ENCODE assay signal across 11 cellular contexts in the genomic region with DNA sequence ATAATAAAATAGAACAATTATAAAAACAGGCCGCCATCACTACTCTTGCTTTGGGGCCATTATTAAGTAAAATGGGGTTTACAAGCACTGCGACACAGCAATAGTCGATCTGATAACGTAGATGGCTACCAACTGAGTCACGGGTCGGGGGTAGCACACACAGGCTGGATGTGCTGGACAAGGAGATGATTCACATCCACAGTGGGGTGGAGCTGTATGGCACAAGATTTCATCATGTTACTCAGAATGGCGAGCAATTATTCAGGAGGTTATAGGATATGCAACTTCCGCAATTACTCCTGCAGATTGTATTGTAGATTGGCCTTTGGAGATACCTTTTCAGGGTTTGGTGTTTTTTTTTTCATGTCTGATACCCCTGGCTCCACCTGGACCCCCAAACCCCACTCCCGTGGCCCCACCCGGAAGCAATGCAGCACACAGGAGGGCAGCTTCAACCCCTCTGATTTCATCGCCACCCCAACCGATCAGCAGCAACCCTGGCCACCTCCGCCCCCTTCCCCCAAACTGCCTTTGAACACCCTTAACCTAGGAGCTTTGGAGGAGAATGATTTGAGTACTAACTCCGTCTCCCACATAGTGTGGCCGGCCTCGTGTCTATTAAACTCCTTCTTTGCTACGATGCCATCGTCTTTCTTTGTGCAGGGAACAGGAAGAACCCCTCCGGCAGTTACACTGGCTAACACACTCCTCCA. TPM values are rescaled to one million over a fixed set of nuclear protein-coding genes. Genes with fewer than 3 reads are reported as not detected.
A peak's percentile ranks its signal among the peaks of the same experiment; 100 is the strongest.
DNase-seq lines count a peak whose midpoint lies in the region; ATAC-seq and TF ChIP-seq lines count a peak whose summit lies in the region.
"Had no signal": no experiment of that assay in that cellular context is flagged by ENCODE, and none has a peak within 500 bp of the region (broad histone marks: within the 10 kb centered on the region; RNA-seq: fewer than 3 reads in every experiment).

No MANE protein-coding gene starts in this region.

- H3K27ac Mint-ChIP-seq in type B pancreatic cell: peak overlapping the region; percentile 26
- H3K27ac Mint-ChIP-seq: natural killer cell had no signal

- H3K4me1 ChIP-seq in HCT116 (ENCODE audit: control insufficient read depth in 1 of 2, insufficient read depth in 2 of 2, low read length in 2 of 2): peaks cover 0 to 8% of the 10 kb centered on the region in 2 experiments; a peak in 2 of 4 replicates
- H3K4me1 ChIP-seq in RWPE2 (ENCODE audit: insufficient read depth, poor library complexity, severe bottlenecking): peaks cover 16% of the 10 kb centered on the region

- no peaks in the 10 kb centered on the region for H3K9me2 ChIP-seq in HCT116 (ENCODE audit: insufficient read depth)

- H4K20me1 ChIP-seq in HCT116 (ENCODE audit: insufficient read depth): no peaks in the 10 kb centered on the region

- POLR2A ChIA-PET in HCT116 (lab: Charles Lee): interaction anchor here (0.9 kb wide), 1 partner anchor 10 kb away, joined by 3 read pairs; no protein-coding TSS in a partner anchor

- RAD21 ChIA-PET in HCT116 (lab: Charles Lee; ENCODE audit: low non-redundant PET in 1 of 2, low total read pairs in 2 of 2, uncharacterized antibody in 2 of 2, unreplicated experiment in 2 of 2): interaction anchor here in 1 of 2 experiments (0.8 kb wide), 1 partner anchor 113 kb away, joined by 3 read pairs; no protein-coding TSS in a partner anchor

- peak overlapping the region; percentile 17; the same call in 1 of the 2 replicates for H3K4me2 ChIP-seq in HCT116 (ENCODE audit: low read length)

- H3K4me3 Mint-ChIP-seq in type B pancreatic cell: no peak overlapping the region
- H3K4me3 Mint-ChIP-seq: natural killer cell had no signal

- peak; percentile 61 for DNase-seq in HCT116 (ENCODE audit: low read depth, low spot score)
- peak; percentile 83 for DNase-seq in RWPE2 (ENCODE audit: low spot score)
- DNase-seq in fibroblast of peridontal ligament (ENCODE audit: extremely low read depth): peak; percentile 95
- DNase-seq in type B pancreatic cell (ENCODE audit: extremely low spot score, unreplicated experiment): no peak
- DNase-seq in stimulated activated CD4-positive, alpha-beta T cell treated with anti-CD3 and anti-CD28 coated beads, Interleukin-2, amount 100 ng/mL, for 24 hours: no peak
- DNase-seq in DMS 273 (lab: John Stamatoyannopoulos, UW; ENCODE audit: unreplicated experiment): no peak
- DNase-seq: natural killer cell; stimulated activated CD4-positive, alpha-beta T cell treated with anti-CD3 and anti-CD28 coated beads, Interleukin-1b, Interleukin-23, amount 100 ng/mL, for 48 hours had no signal

- no peak for TF ChIP-seq POLR2A in HCT116 (IDR thresholded peaks at IDR 0.05; ENCODE audit: borderline replicate concordance, extremely low read depth, insufficient read depth, insufficient read length)

- CTCF ChIA-PET in HCT116 (lab: Charles Lee): interaction anchor here (0.6 to 1.4 kb wide), 3 partner anchors 10 to 956 kb away, joined by 3 to 5 read pairs (median 3); no protein-coding TSS in a partner anchor

- H3K27ac ChIP-seq in HCT116 (ENCODE audit: low read depth, low read length): no peak overlapping the region
- H3K27ac ChIP-seq in RWPE2 (ENCODE audit: poor library complexity, severe bottlenecking): peak overlapping the region; percentile 81

- no TSS peak for BruUV-seq in HCT116 (replicated peaks; lab: Mats Ljungman, UMichigan)

- H3K36me3 ChIP-seq in HCT116 (ENCODE audit: control insufficient read depth in 1 of 2, insufficient read depth in 2 of 2, low read length in 2 of 2) (no peaks in the 10 kb centered on the region), RWPE2 (ENCODE audit: low read depth) (no peaks in the 10 kb centered on the region)

- H3K36me3 Mint-ChIP-seq in type B pancreatic cell: no peaks in the 10 kb centered on the region
- H3K36me3 Mint-ChIP-seq: natural killer cell had no signal

- no peak overlapping the region for H2AFZ ChIP-seq in HCT116 (ENCODE audit: low read depth, low read length, poor library complexity, severe bottlenecking)

- H3K79me2 ChIP-seq in HCT116 (ENCODE audit: insufficient read depth, low read length): no peaks in the 10 kb centered on the region

- H3K9me3 Mint-ChIP-seq in type B pancreatic cell: no peaks in the 10 kb centered on the region
- H3K9me3 Mint-ChIP-seq: natural killer cell had no signal

- no peak for TF ChIP-seq RAD21 in HCT116 (IDR thresholded peaks at IDR 0.05; ENCODE audit: low read depth)

- TF ChIP-seq CTCF in HCT116 (IDR thresholded peaks at IDR 0.05 in 2 of 3, conservative IDR thresholded peaks at IDR 0.05 in 1 of 3; ENCODE audit: borderline replicate concordance in 1 of 3, insufficient read depth in 1 of 3, low read depth in 2 of 3, low read length in 2 of 3): no peak
- TF ChIP-seq CTCF in RWPE2 (IDR thresholded peaks at IDR 0.05; ENCODE audit: poor library complexity, severe bottlenecking): no peak
- no peak for TF ChIP-seq CTCF in type B pancreatic cell (conservative IDR thresholded peaks at IDR 0.05)

- H3K4me3 ChIP-seq in HCT116 (replicated peaks in 1 of 2; ENCODE audit: low read depth in 1 of 2, low read length in 2 of 2) (no peak overlapping the region), RWPE2 (ENCODE audit: severe bottlenecking) (no peak overlapping the region)

- no peaks in the 10 kb centered on the region for H3K9me3 ChIP-seq in HCT116 (ENCODE audit: control insufficient read depth in 1 of 2, insufficient read depth in 1 of 2, low read depth in 1 of 2, low read length in 2 of 2)
- no peaks in the 10 kb centered on the region for H3K9me3 ChIP-seq in RWPE2 (ENCODE audit: severe bottlenecking)

- H3K9ac ChIP-seq in HCT116 (ENCODE audit: low read length): no peak overlapping the region

- no peaks in the 10 kb centered on the region for H3K27me3 ChIP-seq in HCT116 (ENCODE audit: insufficient read depth, low read length)
- no peaks in the 10 kb centered on the region for H3K27me3 ChIP-seq in RWPE2 (ENCODE audit: insufficient read depth, poor library complexity, severe bottlenecking)

- ATAC-seq in HCT116: no peak
- peak; percentile 99 for ATAC-seq in RWPE2 (ENCODE audit: low read depth)
- no peak for ATAC-seq in GM18870 (IDR thresholded peaks at IDR 0.05; ENCODE audit: unreplicated experiment)
- ATAC-seq: natural killer cell had no signal

- intact Hi-C loops in HCT116 (cut with micrococcal nuclease): no loop called here

- peaks cover 15% of the 10 kb centered on the region for H3K4me1 Mint-ChIP-seq in type B pancreatic cell (ENCODE audit: unreplicated experiment)
- H3K4me1 Mint-ChIP-seq: natural killer cell had no signal

- H3K27me3 Mint-ChIP-seq in type B pancreatic cell: peaks cover 7% of the 10 kb centered on the region

TF ChIP-seq in HCT116, 20 proteins besides CTCF, POLR2A, EP300 and RAD21:
- TF ChIP-seq SIN3A (IDR thresholded peaks at IDR 0.05; ENCODE audit: low read depth): no peak; the same call in 1 of the 2 replicates
- TF ChIP-seq CEBPB (IDR thresholded peaks at IDR 0.05; ENCODE audit: low read depth): peak; percentile 92
- 0 out of 2 replicates have a peak, but pooled peaks have one; percentile 40 for TF ChIP-seq CBX3 (IDR thresholded peaks at IDR 0.05; ENCODE audit: low read depth)
- TF ChIP-seq SP1 (IDR thresholded peaks at IDR 0.05; ENCODE audit: low read depth): peak; percentile 76
- TF ChIP-seq, protein P1, sequence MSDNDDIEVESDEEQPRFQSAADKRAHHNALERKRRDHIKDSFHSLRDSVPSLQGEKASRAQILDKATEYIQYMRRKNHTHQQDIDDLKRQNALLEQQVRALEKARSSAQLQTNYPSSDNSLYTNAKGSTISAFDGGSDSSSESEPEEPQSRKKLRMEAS (IDR thresholded peaks at IDR 0.05): no peak
- TF ChIP-seq POLR2AphosphoS5 (IDR thresholded peaks at IDR 0.05; ENCODE audit: low read depth, low read length): peak; percentile 55
- peak; percentile 58 for TF ChIP-seq JUND (IDR thresholded peaks at IDR 0.05)
- TF ChIP-seq FOSL1 (IDR thresholded peaks at IDR 0.05; ENCODE audit: low read depth): peak; percentile 68

RNA-seq across cellular contexts. Expression of a gene that starts 21.4 kb away (rescaled TPM):
- total RNA-seq in HCT116 (2021; ENCODE audit: unreplicated experiment) (81.4 TPM), type B pancreatic cell (ENCODE audit: low replicate concordance) (14.8 and 16.7 TPM in 2 replicates)
- polyA plus RNA-seq in HCT116 (2012): 104 and 111 TPM in 2 replicates
- total RNA-seq: natural killer cell; T-helper 1 cell treated with Interleukin-12 subunit alpha and Interleukin-12 subunit beta and Interleukin-4 antibody, amounts not matched to agents 30 ng/mL and 1 ng/mL, for 36 hours had no signal

RNA-seq across cellular contexts. Expression of a gene that starts 51.7 kb away (rescaled TPM):
- total RNA-seq in HCT116 (2021; ENCODE audit: unreplicated experiment) (1.2 TPM), type B pancreatic cell (ENCODE audit: low replicate concordance) (4.7 and 157 TPM in 2 replicates)
- polyA plus RNA-seq in HCT116 (2012): 0.30 and 0.32 TPM in 2 replicates
- total RNA-seq: HT-29 had no signal

Comparison
In these comparisons a context has a peak if more than half of its experiments do, and no peak if none do; other contexts are left out.
1. DNase-seq: peak in HCT116 (single experiment), RWPE2 (single experiment) and fibroblast of peridontal ligament (single experiment); none in type B pancreatic cell (single experiment), stimulated activated CD4-positive, alpha-beta T cell treated with anti-CD3 and anti-CD28 coated beads, Interleukin-2, amount 100 ng/mL, for 24 hours (0 of 2) and DMS 273 (single experiment).